ENCODE assay signal across 14 cellular contexts in the genomic region with DNA sequence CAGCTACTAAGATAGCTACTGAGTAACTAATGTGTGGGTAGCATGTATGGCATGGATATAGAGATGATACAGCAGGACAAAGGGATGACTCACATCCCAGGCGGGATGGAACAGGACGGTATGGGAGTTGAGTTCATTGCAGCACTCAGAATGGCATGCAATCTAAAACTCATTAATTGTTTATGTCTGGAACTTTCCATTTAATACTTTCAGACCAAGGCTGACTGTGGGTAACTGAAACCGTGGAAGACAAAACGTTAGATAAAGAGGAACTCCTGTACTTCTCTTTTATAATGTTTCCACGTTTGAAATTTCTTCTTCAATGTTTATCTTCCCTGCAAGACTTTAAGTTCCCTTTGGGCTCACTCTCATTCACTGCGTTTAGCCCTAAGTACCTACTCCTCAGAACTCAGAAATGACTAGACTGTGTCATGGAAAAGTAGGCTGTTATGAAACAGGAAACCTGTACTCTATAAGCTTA.
A peak's percentile ranks its signal among the peaks of the same experiment; 100 is the strongest.
DNase-seq lines count a peak whose midpoint lies in the region; TF ChIP-seq lines count a peak whose summit lies in the region.
"Had no signal": no experiment of that assay in that cellular context is flagged by ENCODE, and none has a peak within 500 bp of the region (broad histone marks: within the 10 kb centered on the region; RNA-seq: fewer than 3 reads in every experiment).

No MANE protein-coding gene starts in this region.

- H2BK15ac ChIP-seq in H9 (ENCODE audit: low read depth, low read length) = no peak overlapping the region

- H3K9me3 ChIP-seq in H9 (ENCODE audit: control insufficient read depth, low read depth, low read length) (no peaks in the 10 kb centered on the region), SJSA1 (replicated peaks) (no peaks in the 10 kb centered on the region)
- no peaks in the 10 kb centered on the region for H3K9me3 ChIP-seq in CD4-positive, alpha-beta memory T cell (ENCODE audit: control insufficient read depth in 1 of 2, low read length in 2 of 2)
- H3K9me3 ChIP-seq: stomach had no signal

- H3K27ac ChIP-seq in H9 (ENCODE audit: insufficient read length, low read depth, low read length) = no peak overlapping the region
- H3K27ac ChIP-seq in SJSA1 = peak overlapping the region; percentile 79
- H3K27ac ChIP-seq in CD4-positive, alpha-beta memory T cell (ENCODE audit: low read depth, low read length) = no peak overlapping the region
- H3K27ac ChIP-seq: heart left ventricle, stomach had no signal

- H2BK12ac ChIP-seq in H9 (ENCODE audit: insufficient read length, low read depth, low read length) = no peak overlapping the region

- H3T11ph ChIP-seq in H9 (ENCODE audit: low read length) = no peak overlapping the region

- DNase-seq in H9 = no peak
- DNase-seq in SJSA1 (ENCODE audit: low read depth in 1 of 2, low spot score in 2 of 2) = peak; percentile 67 to 83
- peak; percentile 74 for DNase-seq in fibroblast of gingiva (ENCODE audit: low read depth)
- peak; percentile 85 for DNase-seq in skeletal muscle cell (ENCODE audit: low read depth)
- DNase-seq in activated naive CD4-positive, alpha-beta T cell treated with anti-CD3 and anti-CD28 coated beads, Interleukin-2, amount 50 U/mL, for 16 hours = no peak
- DNase-seq in HUDEP-2 (lab: John Stamatoyannopoulos, UW; ENCODE audit: unreplicated experiment in 76 of 76) = no peak
- DNase-seq in CD4-positive, alpha-beta memory T cell = no peak
- no peak for DNase-seq in D341Med (ENCODE audit: low spot score)
- DNase-seq: central memory CD4-positive, alpha-beta T cell; heart left ventricle; naive B cell; NCI-H69; stomach had no signal

- H3K4ac ChIP-seq in H9 (ENCODE audit: low read depth, low read length) = no peak overlapping the region

- no peak overlapping the region for H3K18ac ChIP-seq in H9 (ENCODE audit: insufficient read length, low read depth, low read length)

- H2BK5ac ChIP-seq in H9 (ENCODE audit: insufficient read length, low read length) = no peak overlapping the region

- no peak overlapping the region for H3K23ac ChIP-seq in H9 (ENCODE audit: insufficient read length, low read depth, low read length)

- CTCF ChIA-PET in CD4-positive, alpha-beta memory T cell (lab: Charles Lee; ENCODE audit: partially characterized antibody) = no interaction called here

- H3K79me2 ChIP-seq in H9 (ENCODE audit: insufficient read depth, low read length) = no peaks in the 10 kb centered on the region

- no peaks in the 10 kb centered on the region for H3K36me3 ChIP-seq in SJSA1
- H3K36me3 ChIP-seq in CD4-positive, alpha-beta memory T cell (ENCODE audit: insufficient read depth, low read length) = no peaks in the 10 kb centered on the region
- H3K36me3 ChIP-seq: heart left ventricle, stomach had no signal

- no peak overlapping the region for H3K14ac ChIP-seq in H9 (ENCODE audit: insufficient read depth, low read length)

- H4K91ac ChIP-seq in H9 (ENCODE audit: insufficient read length, low read depth, low read length) = no peak overlapping the region

- no peak overlapping the region for H3K4me3 Mint-ChIP-seq in H9
- H3K4me3 Mint-ChIP-seq in CD4-positive, alpha-beta memory T cell = no peak overlapping the region
- H3K4me3 Mint-ChIP-seq: T-helper 2 cell treated with Interferon-gamma antibody and Interleukin-4, amounts not matched to agents 5 μg/mL and 100 μg/mL, for 36 hours had no signal

- H3K36me3 Mint-ChIP-seq in H9 (ENCODE audit: insufficient read depth in 1 of 3, low read depth in 3 of 3) = no peaks in the 10 kb centered on the region
- peaks cover 0 to 4% of the 10 kb centered on the region in 2 donors for H3K36me3 Mint-ChIP-seq in CD4-positive, alpha-beta memory T cell
- H3K36me3 Mint-ChIP-seq: naive B cell had no signal

- no peaks in the 10 kb centered on the region for H3K27me3 Mint-ChIP-seq in H9 (ENCODE audit: low read depth)
- H3K27me3 Mint-ChIP-seq in CD4-positive, alpha-beta memory T cell = no peaks in the 10 kb centered on the region

- TF ChIP-seq CTCF in H9 (conservative IDR thresholded peaks at IDR 0.05) = no peak

- H3K56ac ChIP-seq in H9 (ENCODE audit: insufficient read length, low read depth, low read length) = no peak overlapping the region

- no peak overlapping the region for H2AK5ac ChIP-seq in H9 (ENCODE audit: insufficient read length, low read length)

- WGBS in H9 (ENCODE audit: extremely low coverage, insufficient read length, low lambda C conversion rate) = no CpG with 5 or more reads among the region's 6 CpGs

- no peak overlapping the region for H3K4me2 ChIP-seq in H9 (ENCODE audit: insufficient read depth, insufficient read length, low read length)

- no peak overlapping the region for H2BK120ac ChIP-seq in H9 (ENCODE audit: low read depth, low read length, poor library complexity, severe bottlenecking)

- H2AFZ ChIP-seq in H9 (ENCODE audit: low read length) = no peak overlapping the region

- H3K79me1 ChIP-seq in H9 (ENCODE audit: insufficient read depth, low read depth, low read length, poor library complexity, severe bottlenecking) = no peaks in the 10 kb centered on the region

- no peak overlapping the region for H4K8ac ChIP-seq in H9 (replicated peaks; ENCODE audit: insufficient read length, low read depth, low read length)

- H3K27ac Mint-ChIP-seq in H9 = 0 out of 7 replicates have a peak overlapping the region, but pooled peaks of 2 of the 3 experiments have one; percentile 7 to 78
- no peak overlapping the region for H3K27ac Mint-ChIP-seq in CD4-positive, alpha-beta memory T cell
- H3K27ac Mint-ChIP-seq: naive B cell; T-helper 2 cell treated with Interferon-gamma antibody and Interleukin-4, amounts not matched to agents 5 μg/mL and 100 μg/mL, for 36 hours had no signal

- H3K4me1 ChIP-seq in H9 (ENCODE audit: insufficient read depth, low read length) = no peaks in the 10 kb centered on the region
- H3K4me1 ChIP-seq in SJSA1 (replicated peaks) = peaks cover 28% of the 10 kb centered on the region
- H3K4me1 ChIP-seq in CD4-positive, alpha-beta memory T cell (ENCODE audit: insufficient read depth, low read length) = no peaks in the 10 kb centered on the region
- H3K4me1 ChIP-seq: heart left ventricle had no signal

- H3K9ac ChIP-seq in H9 (ENCODE audit: extremely low read depth, insufficient read length, low read length) = no peak overlapping the region

- H3K27me3 ChIP-seq in H9 (ENCODE audit: insufficient read depth, low read length) = no peaks in the 10 kb centered on the region
- H3K27me3 ChIP-seq in SJSA1 (replicated peaks) = no peaks in the 10 kb centered on the region
- no peaks in the 10 kb centered on the region for H3K27me3 ChIP-seq in CD4-positive, alpha-beta memory T cell (ENCODE audit: insufficient read depth, low read length)
- H3K27me3 ChIP-seq: heart left ventricle, stomach had no signal

- intact Hi-C loops in CD4-positive, alpha-beta memory T cell (cut with micrococcal nuclease) = no loop called here

- POLR2A ChIA-PET in CD4-positive, alpha-beta memory T cell (lab: Charles Lee; ENCODE audit: partially characterized antibody) = no interaction called here

- H3K23me2 ChIP-seq in H9 (ENCODE audit: insufficient read length, low read depth, low read length, poor library complexity, severe bottlenecking) = no peaks in the 10 kb centered on the region

- H3K4me3 ChIP-seq in SJSA1 (no peak overlapping the region), skeletal muscle cell (ENCODE audit: low read depth, low read length) (no peak overlapping the region)
- H3K4me3 ChIP-seq in CD4-positive, alpha-beta memory T cell (ENCODE audit: low read length in 2 of 2) = no peak overlapping the region
- H3K4me3 ChIP-seq: heart left ventricle, stomach had no signal

- H2BK20ac ChIP-seq in H9 (ENCODE audit: low read depth, low read length, poor library complexity, severe bottlenecking) = no peak overlapping the region

- no peaks in the 10 kb centered on the region for H4K20me1 ChIP-seq in H9 (ENCODE audit: control insufficient read depth, insufficient read depth, insufficient read length)

- H3K9me3 Mint-ChIP-seq in H9 = no peaks in the 10 kb centered on the region
- peaks cover 0 to 23% (median 12%) of the 10 kb centered on the region in 8 donors for H3K9me3 Mint-ChIP-seq in CD4-positive, alpha-beta memory T cell
- H3K9me3 Mint-ChIP-seq: T-helper 2 cell treated with Interferon-gamma antibody and Interleukin-4, amounts not matched to agents 5 μg/mL and 100 μg/mL, for 36 hours had no signal

- H4K5ac ChIP-seq in H9 (ENCODE audit: insufficient read length, low read depth, low read length) = no peak overlapping the region

- peaks cover 5 to 8% of the 10 kb centered on the region in 2 experiments for H3K4me1 Mint-ChIP-seq in H9
- H3K4me1 Mint-ChIP-seq in CD4-positive, alpha-beta memory T cell = peaks cover 0 to 3% (median 0%) of the 10 kb centered on the region in 4 donors
- H3K4me1 Mint-ChIP-seq: naive B cell had no signal

Comparison
In these comparisons a context has a peak if more than half of its experiments do, and no peak if none do; other contexts are left out.
1. DNase-seq: peak in SJSA1 (2 of 2), fibroblast of gingiva (single experiment) and skeletal muscle cell (single experiment); none in H9 (single experiment), activated naive CD4-positive, alpha-beta T cell treated with anti-CD3 and anti-CD28 coated beads, Interleukin-2, amount 50 U/mL, for 16 hours (single experiment), HUDEP-2 (0 of 76), CD4-positive, alpha-beta memory T cell (0 of 5) and D341Med (single experiment).
2. H3K27ac Mint-ChIP-seq: peak in H9 (2 of 3); none in CD4-positive, alpha-beta memory T cell (0 of 7).